ENCODE assay signal across 12 cellular contexts in genomic region chr19:3642987-3643386, GRCh38. TPM values are rescaled to one million over a fixed set of nuclear protein-coding genes. Genes with fewer than 3 reads are reported as not detected.
A peak's percentile ranks its signal among the peaks of the same experiment; 100 is the strongest.
DNase-seq lines count a peak whose midpoint lies in the region; ATAC-seq and TF ChIP-seq lines count a peak whose summit lies in the region.
"Had no signal": no experiment of that assay in that cellular context is flagged by ENCODE, and none has a peak within 500 bp of the region (broad histone marks: within the 10 kb centered on the region; RNA-seq: fewer than 3 reads in every experiment).

No MANE protein-coding gene starts in this region.

- no peaks in the 10 kb centered on the region for H3K9me3 ChIP-seq in left lung

- intact Hi-C loops in left lung (cut with DNase I): no loop called here

- H3K27ac ChIP-seq in RWPE1 (no peak overlapping the region), left lung (no peak overlapping the region)
- H3K27ac ChIP-seq: SK-N-MC had no signal

- no peaks in the 10 kb centered on the region for H3K27me3 ChIP-seq in left lung

- no peaks in the 10 kb centered on the region for H3K4me1 ChIP-seq in left lung

- ATAC-seq in left lung: no peak
- no peak for ATAC-seq in GM21423 (IDR thresholded peaks at IDR 0.05; ENCODE audit: unreplicated experiment)
- ATAC-seq: stimulated activated naive CD8-positive, alpha-beta T cell treated with anti-CD3 and anti-CD28 coated beads, Interleukin-15, amount 100 ng/mL, for 72 hours had no signal

- TF ChIP-seq CTCF in RWPE1 (conservative IDR thresholded peaks at IDR 0.05; ENCODE audit: low read depth) (no peak), left lung (IDR thresholded peaks at IDR 0.05) (no peak)

- CTCF ChIA-PET in RWPE1 (lab: Yijun Ruan, JAX): no interaction called here

- no peak overlapping the region for H3K4me3 ChIP-seq in left lung
- H3K4me3 ChIP-seq: SK-N-MC, smooth muscle cell had no signal

- POLR2A ChIA-PET in RWPE1 (lab: Yijun Ruan, JAX; ENCODE audit: low non-redundant PET): no interaction called here

- H3K36me3 ChIP-seq in left lung: peaks cover 0 to 96% of the 10 kb centered on the region in 2 donors

- DNase-seq in activated CD4-positive, alpha-beta T cell treated with anti-CD3 and anti-CD28 coated beads for 48 hours: peak; percentile 56
- no peak for DNase-seq in activated CD4-positive, alpha-beta T cell treated with anti-CD3 and anti-CD28 coated beads, Interleukin-2, amount 50 U/mL, for 1 hour
- peak; percentile 25 for DNase-seq in RWPE1 (ENCODE audit: low spot score)
- peak; percentile 75 for DNase-seq in ecto neural progenitor cell (ENCODE audit: low spot score)
- DNase-seq in stimulated activated CD4-positive, alpha-beta T cell treated with anti-CD3 and anti-CD28 coated beads, TNF-alpha, amount 100 ng/mL, for 48 hours (ENCODE audit: low read depth in 3 of 3): peak in 2 of 3 donors; percentile 18 to 29
- no peak for DNase-seq in hepatic stellate cell (ENCODE audit: low spot score)
- no peak for DNase-seq in left lung
- DNase-seq: GOT3 had no signal

RNA-seq across cellular contexts. Expression of gene CACTIN, which starts 16.4 kb away (rescaled TPM):
- 10 to 100 TPM; 19.8 to 21.6 TPM for total RNA-seq in left lung

RNA-seq across cellular contexts. Expression of gene TBXA2R, which starts 36.3 kb away (rescaled TPM):
- total RNA-seq in left lung: 1 to 10 TPM; 5.3 to 7.9 TPM

RNA-seq across cellular contexts. Expression of gene PIP5K1C, which starts 57.3 kb away (rescaled TPM):
- total RNA-seq in left lung: 10 to 100 TPM; 38.7 to 42.2 TPM

RNA-seq across cellular contexts. Expression of gene GIPC3, which starts 57.7 kb away (rescaled TPM):
- total RNA-seq in left lung: 1 to 10 TPM; 3.1 TPM

Comparison
In these comparisons a context has a peak if more than half of its experiments do, and no peak if none do; other contexts are left out.
1. DNase-seq: peak in activated CD4-positive, alpha-beta T cell treated with anti-CD3 and anti-CD28 coated beads for 48 hours (single experiment), RWPE1 (single experiment), ecto neural progenitor cell (single experiment) and stimulated activated CD4-positive, alpha-beta T cell treated with anti-CD3 and anti-CD28 coated beads, TNF-alpha, amount 100 ng/mL, for 48 hours (2 of 3); none in activated CD4-positive, alpha-beta T cell treated with anti-CD3 and anti-CD28 coated beads, Interleukin-2, amount 50 U/mL, for 1 hour (single experiment), hepatic stellate cell (single experiment) and left lung (0 of 2).